3 cellular contexts compared by ENCODE assay signal in genomic region chr9:88494983-88495721, GRCh38.
TF ChIP-seq lines count a peak whose summit lies in the region.

No MANE protein-coding gene starts in this region.

TF ChIP-seq in IMR-90, 13 proteins besides CTCF, POLR2A, EP300 and RAD21:
- TF ChIP-seq, protein P1, sequence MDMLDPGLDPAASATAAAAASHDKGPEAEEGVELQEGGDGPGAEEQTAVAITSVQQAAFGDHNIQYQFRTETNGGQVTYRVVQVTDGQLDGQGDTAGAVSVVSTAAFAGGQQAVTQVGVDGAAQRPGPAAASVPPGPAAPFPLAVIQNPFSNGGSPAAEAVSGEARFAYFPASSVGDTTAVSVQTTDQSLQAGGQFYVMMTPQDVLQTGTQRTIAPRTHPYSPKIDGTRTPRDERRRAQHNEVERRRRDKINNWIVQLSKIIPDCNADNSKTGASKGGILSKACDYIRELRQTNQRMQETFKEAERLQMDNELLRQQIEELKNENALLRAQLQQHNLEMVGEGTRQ (IDR thresholded peaks at IDR 0.05; ENCODE audit: low read depth, low read length): no peak
- no peak for TF ChIP-seq FOS (IDR thresholded peaks at IDR 0.05; ENCODE audit: low read depth, low read length)
- TF ChIP-seq RCOR1 (IDR thresholded peaks at IDR 0.05; ENCODE audit: insufficient replicate concordance, low read length): no peak
- TF ChIP-seq CEBPB (IDR thresholded peaks at IDR 0.05; ENCODE audit: low read depth, low read length): no peak
- no peak for TF ChIP-seq MAZ (IDR thresholded peaks at IDR 0.05; ENCODE audit: borderline replicate concordance, low read depth, low read length)
- TF ChIP-seq MXI1 (IDR thresholded peaks at IDR 0.05; ENCODE audit: borderline replicate concordance, low read depth, low read length): no peak
- TF ChIP-seq, protein P2, sequence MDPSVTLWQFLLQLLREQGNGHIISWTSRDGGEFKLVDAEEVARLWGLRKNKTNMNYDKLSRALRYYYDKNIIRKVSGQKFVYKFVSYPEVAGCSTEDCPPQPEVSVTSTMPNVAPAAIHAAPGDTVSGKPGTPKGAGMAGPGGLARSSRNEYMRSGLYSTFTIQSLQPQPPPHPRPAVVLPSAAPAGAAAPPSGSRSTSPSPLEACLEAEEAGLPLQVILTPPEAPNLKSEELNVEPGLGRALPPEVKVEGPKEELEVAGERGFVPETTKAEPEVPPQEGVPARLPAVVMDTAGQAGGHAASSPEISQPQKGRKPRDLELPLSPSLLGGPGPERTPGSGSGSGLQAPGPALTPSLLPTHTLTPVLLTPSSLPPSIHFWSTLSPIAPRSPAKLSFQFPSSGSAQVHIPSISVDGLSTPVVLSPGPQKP (IDR thresholded peaks at IDR 0.05; ENCODE audit: borderline replicate concordance, low read depth, low read length): no peak
- no peak for TF ChIP-seq SMC3 (IDR thresholded peaks at IDR 0.05; ENCODE audit: low read depth, low read length)
- no peak for TF ChIP-seq BHLHE40 (IDR thresholded peaks at IDR 0.05; ENCODE audit: low read depth, low read length)
- TF ChIP-seq RFX5 (IDR thresholded peaks at IDR 0.05; ENCODE audit: low read depth, low read length): no peak
- no peak for TF ChIP-seq MAFK (IDR thresholded peaks at IDR 0.05; ENCODE audit: low read depth, low read length)
- TF ChIP-seq CHD1 (IDR thresholded peaks at IDR 0.05; ENCODE audit: low read depth, low read length): no peak
- no peak for TF ChIP-seq NFE2L2 (IDR thresholded peaks at IDR 0.05; ENCODE audit: low read depth, low read length)

TF ChIP-seq in H1, 55 proteins besides CTCF, POLR2A, EP300 and RAD21:
- no peak for TF ChIP-seq ZNF274 (IDR thresholded peaks at IDR 0.05; ENCODE audit: borderline replicate concordance, extremely low read depth, low read length)
- no peak for TF ChIP-seq CTBP2 (IDR thresholded peaks at IDR 0.05; ENCODE audit: borderline replicate concordance, insufficient read depth, insufficient read length, low read length)
- TF ChIP-seq HDAC6 (IDR thresholded peaks at IDR 0.05; ENCODE audit: low read depth, low read length): no peak
- TF ChIP-seq ASH2L (IDR thresholded peaks at IDR 0.05; ENCODE audit: low read length): no peak
- TF ChIP-seq RFX5 (IDR thresholded peaks at IDR 0.05; ENCODE audit: borderline replicate concordance, low read depth, low read length): no peak
- TF ChIP-seq, protein P3, sequence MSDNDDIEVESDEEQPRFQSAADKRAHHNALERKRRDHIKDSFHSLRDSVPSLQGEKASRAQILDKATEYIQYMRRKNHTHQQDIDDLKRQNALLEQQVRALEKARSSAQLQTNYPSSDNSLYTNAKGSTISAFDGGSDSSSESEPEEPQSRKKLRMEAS (IDR thresholded peaks at IDR 0.05): no peak
- TF ChIP-seq TCF12 (IDR thresholded peaks at IDR 0.05; ENCODE audit: low read depth, low read length): no peak
- no peak for TF ChIP-seq SP4 (IDR thresholded peaks at IDR 0.05; ENCODE audit: low read length)
- no peak for TF ChIP-seq E2F6 (IDR thresholded peaks at IDR 0.05)
- no peak for TF ChIP-seq KDM1A (IDR thresholded peaks at IDR 0.05; ENCODE audit: borderline replicate concordance, low read length)

TF ChIP-seq in GM12891, 5 proteins besides CTCF, POLR2A, EP300 and RAD21:
- TF ChIP-seq PAX5 (IDR thresholded peaks at IDR 0.05; ENCODE audit: insufficient read depth, low read length, severe bottlenecking) (no peak), POU2F2 (IDR thresholded peaks at IDR 0.05; ENCODE audit: low read depth, low read length) (no peak), POLR2AphosphoS5 (IDR thresholded peaks at IDR 0.05; ENCODE audit: low read depth, low read length) (no peak), SPI1 (IDR thresholded peaks at IDR 0.05; ENCODE audit: low read depth, low read length) (no peak), TAF1 (IDR thresholded peaks at IDR 0.05; ENCODE audit: low read depth, low read length) (no peak)
TF ChIP-seq in GM12891: peak in this region for 0.
